ENCODE assay signal across 14 cellular contexts in genomic region chr15:50244959-50245624, GRCh38. TPM values are rescaled to one million over a fixed set of nuclear protein-coding genes. Genes with fewer than 3 reads are reported as not detected.
DNase-seq lines count a peak whose midpoint lies in the region; ATAC-seq and TF ChIP-seq lines count a peak whose summit lies in the region.
"Had no signal": no experiment of that assay in that cellular context is flagged by ENCODE, and none has a peak within 500 bp of the region (broad histone marks: within the 10 kb centered on the region; RNA-seq: fewer than 3 reads in every experiment).

No MANE protein-coding gene starts in this region.

- 83 to 95% methylated on average over 2 of the region's 2 CpGs for WGBS in endodermal cell (ENCODE audit: insufficient coverage in 1 of 2, insufficient read length in 1 of 2), 2 experiments

- no peak overlapping the region for H3K4me3 ChIP-seq in endodermal cell (ENCODE audit: low read length)
- H3K4me3 ChIP-seq in naive thymus-derived CD4-positive, alpha-beta T cell (ENCODE audit: low read length): no peak overlapping the region
- H3K4me3 ChIP-seq: BLaER1 treated with 17β-estradiol and CSF1 and Interleukin-3, amounts not matched to agents 10 nM and 100 nM had no signal

- H3K4me1 ChIP-seq in endodermal cell (ENCODE audit: control insufficient read depth, insufficient read depth, low read length): no peaks in the 10 kb centered on the region
- peaks cover 8 to 12% of the 10 kb centered on the region in 2 donors for H3K4me1 ChIP-seq in naive thymus-derived CD4-positive, alpha-beta T cell (ENCODE audit: control insufficient read depth in 2 of 2, insufficient read depth in 2 of 2, low read length in 2 of 2)

- TF ChIP-seq CTCF in endodermal cell (conservative IDR thresholded peaks at IDR 0.05): no peak

- CTCF ChIA-PET in naive thymus-derived CD4-positive, alpha-beta T cell (lab: Charles Lee): no interaction called here

- H3K36me3 Mint-ChIP-seq in activated T-cell treated with anti-CD3 and anti-CD28 coated beads, Interleukin-2, amount 50 U/mL, for 72 hours (ENCODE audit: insufficient read depth in 2 of 2): peaks cover 1 to 3% of the 10 kb centered on the region in 2 donors
- H3K36me3 Mint-ChIP-seq in activated T-helper 1 cell treated with anti-CD3 and anti-CD28 coated beads, Interleukin-12 subunit alpha, Interleukin-12 subunit beta, Interleukin-2, Interleukin-4 antibody, amounts not matched to agents 30 ng/mL and 10 ng/mL and 1 ng/mL, durations not matched to agents 14 hours and 24 hours and 36 hours (ENCODE audit: low read depth): peaks cover 22% of the 10 kb centered on the region
- no peaks in the 10 kb centered on the region for H3K36me3 Mint-ChIP-seq in endodermal cell (ENCODE audit: low read depth)
- peaks cover 3% of the 10 kb centered on the region for H3K36me3 Mint-ChIP-seq in T-helper 2 cell treated with Interferon-gamma antibody and Interleukin-4, amounts not matched to agents 5 μg/mL and 100 μg/mL, for 36 hours (ENCODE audit: low read depth)
- H3K36me3 Mint-ChIP-seq in naive thymus-derived CD4-positive, alpha-beta T cell: peaks cover 0 to 3% (median 0%) of the 10 kb centered on the region in 5 donors

- H3K9me3 ChIP-seq in endodermal cell (ENCODE audit: control insufficient read depth, low read length): no peaks in the 10 kb centered on the region
- H3K9me3 ChIP-seq in naive thymus-derived CD4-positive, alpha-beta T cell (ENCODE audit: control insufficient read depth in 2 of 3, low read length in 3 of 3): no peaks in the 10 kb centered on the region
- H3K9me3 ChIP-seq: BLaER1 treated with 17β-estradiol and CSF1 and Interleukin-3, amounts not matched to agents 10 nM and 100 nM had no signal

- no peaks in the 10 kb centered on the region for H3K9me3 Mint-ChIP-seq in activated T-cell treated with anti-CD3 and anti-CD28 coated beads, Interleukin-2, amount 50 U/mL, for 72 hours
- no peaks in the 10 kb centered on the region for H3K9me3 Mint-ChIP-seq in activated T-helper 1 cell treated with anti-CD3 and anti-CD28 coated beads, Interleukin-12 subunit alpha, Interleukin-12 subunit beta, Interleukin-2, Interleukin-4 antibody, amounts not matched to agents 30 ng/mL and 10 ng/mL and 1 ng/mL, durations not matched to agents 14 hours and 24 hours and 36 hours
- H3K9me3 Mint-ChIP-seq in endodermal cell: no peaks in the 10 kb centered on the region
- H3K9me3 Mint-ChIP-seq in T-helper 2 cell treated with Interferon-gamma antibody and Interleukin-4, amounts not matched to agents 5 μg/mL and 100 μg/mL, for 36 hours: no peaks in the 10 kb centered on the region
- H3K9me3 Mint-ChIP-seq in naive thymus-derived CD4-positive, alpha-beta T cell: no peaks in the 10 kb centered on the region
- H3K9me3 Mint-ChIP-seq: CD4-positive, alpha-beta T cell had no signal

- H3K27me3 ChIP-seq in endodermal cell (ENCODE audit: control insufficient read depth, insufficient read depth, low read length, poor library complexity, severe bottlenecking): peaks cover 7% of the 10 kb centered on the region
- no peaks in the 10 kb centered on the region for H3K27me3 ChIP-seq in naive thymus-derived CD4-positive, alpha-beta T cell (ENCODE audit: control insufficient read depth in 2 of 2, insufficient read depth in 2 of 2, low read length in 2 of 2)
- H3K27me3 ChIP-seq: BLaER1 treated with 17β-estradiol and CSF1 and Interleukin-3, amounts not matched to agents 10 nM and 100 nM had no signal

- POLR2A ChIA-PET in naive thymus-derived CD4-positive, alpha-beta T cell (lab: Charles Lee): no interaction called here

- peaks cover 60% of the 10 kb centered on the region for H3K4me1 Mint-ChIP-seq in activated T-cell treated with anti-CD3 and anti-CD28 coated beads, Interleukin-2, amount 50 U/mL, for 72 hours (ENCODE audit: low read depth)
- H3K4me1 Mint-ChIP-seq in activated T-helper 1 cell treated with anti-CD3 and anti-CD28 coated beads, Interleukin-12 subunit alpha, Interleukin-12 subunit beta, Interleukin-2, Interleukin-4 antibody, amounts not matched to agents 30 ng/mL and 10 ng/mL and 1 ng/mL, durations not matched to agents 14 hours and 24 hours and 36 hours (ENCODE audit: low read depth): peaks cover 68% of the 10 kb centered on the region
- H3K4me1 Mint-ChIP-seq in endodermal cell: peaks cover 5% of the 10 kb centered on the region
- H3K4me1 Mint-ChIP-seq in T-helper 2 cell treated with Interferon-gamma antibody and Interleukin-4, amounts not matched to agents 5 μg/mL and 100 μg/mL, for 36 hours (ENCODE audit: low read depth): peaks cover 49% of the 10 kb centered on the region
- peaks cover 7 to 58% (median 22%) of the 10 kb centered on the region in 7 donors for H3K4me1 Mint-ChIP-seq in naive thymus-derived CD4-positive, alpha-beta T cell

- H3K27ac Mint-ChIP-seq in activated T-cell treated with anti-CD3 and anti-CD28 coated beads, Interleukin-2, amount 50 U/mL, for 72 hours: peak overlapping the region; percentile 82
- H3K27ac Mint-ChIP-seq in activated T-helper 1 cell treated with anti-CD3 and anti-CD28 coated beads, Interleukin-12 subunit alpha, Interleukin-12 subunit beta, Interleukin-2, Interleukin-4 antibody, amounts not matched to agents 30 ng/mL and 10 ng/mL and 1 ng/mL, durations not matched to agents 14 hours and 24 hours and 36 hours: peak overlapping the region; percentile 77
- H3K27ac Mint-ChIP-seq in endodermal cell: no peak overlapping the region
- H3K27ac Mint-ChIP-seq in T-helper 2 cell treated with Interferon-gamma antibody and Interleukin-4, amounts not matched to agents 5 μg/mL and 100 μg/mL, for 36 hours: no peak overlapping the region
- H3K27ac Mint-ChIP-seq in naive thymus-derived CD4-positive, alpha-beta T cell: peak overlapping the region in 1 of 9 donors; percentile 16
- H3K27ac Mint-ChIP-seq: CD4-positive, alpha-beta T cell had no signal

- DNase-seq in activated T-cell treated with anti-CD3 and anti-CD28 coated beads, Interleukin-2, amount 50 U/mL, for 72 hours: no peak
- no peak for DNase-seq in activated T-cell treated with anti-CD3 and anti-CD28 coated beads, Interleukin-2, amount 50 U/mL, for 48 hours
- no peak for DNase-seq in activated T-helper 1 cell treated with anti-CD3 and anti-CD28 coated beads, Interleukin-12 subunit alpha, Interleukin-12 subunit beta, Interleukin-2, Interleukin-4 antibody, amounts not matched to agents 30 ng/mL and 10 ng/mL and 1 ng/mL, durations not matched to agents 14 hours and 24 hours and 36 hours (ENCODE audit: low spot score)
- DNase-seq in endodermal cell: peak; percentile 20
- no peak for DNase-seq in T-helper 2 cell treated with Interferon-gamma antibody and Interleukin-4, amounts not matched to agents 5 μg/mL and 100 μg/mL, for 36 hours (ENCODE audit: low spot score)
- no peak for DNase-seq in naive thymus-derived CD4-positive, alpha-beta T cell
- DNase-seq: ACHN; Calu3; CD4-positive, alpha-beta T cell; DMS 273 treated with DMSO at 0.1 percent for 48 hours had no signal

- no peak overlapping the region for H3K27ac ChIP-seq in endodermal cell (ENCODE audit: low read depth, low read length)
- H3K27ac ChIP-seq in naive thymus-derived CD4-positive, alpha-beta T cell (ENCODE audit: low read depth, low read length): no peak overlapping the region
- H3K27ac ChIP-seq: BLaER1 treated with 17β-estradiol and CSF1 and Interleukin-3, amounts not matched to agents 10 nM and 100 nM had no signal

- H3K27me3 Mint-ChIP-seq in activated T-cell treated with anti-CD3 and anti-CD28 coated beads, Interleukin-2, amount 50 U/mL, for 72 hours (ENCODE audit: low read depth): no peaks in the 10 kb centered on the region
- H3K27me3 Mint-ChIP-seq in activated T-helper 1 cell treated with anti-CD3 and anti-CD28 coated beads, Interleukin-12 subunit alpha, Interleukin-12 subunit beta, Interleukin-2, Interleukin-4 antibody, amounts not matched to agents 30 ng/mL and 10 ng/mL and 1 ng/mL, durations not matched to agents 14 hours and 24 hours and 36 hours (ENCODE audit: insufficient read depth): no peaks in the 10 kb centered on the region
- H3K27me3 Mint-ChIP-seq in endodermal cell (ENCODE audit: insufficient read depth): no peaks in the 10 kb centered on the region
- no peaks in the 10 kb centered on the region for H3K27me3 Mint-ChIP-seq in T-helper 2 cell treated with Interferon-gamma antibody and Interleukin-4, amounts not matched to agents 5 μg/mL and 100 μg/mL, for 36 hours (ENCODE audit: low read depth)
- no peaks in the 10 kb centered on the region for H3K27me3 Mint-ChIP-seq in naive thymus-derived CD4-positive, alpha-beta T cell
- H3K27me3 Mint-ChIP-seq: CD4-positive, alpha-beta T cell had no signal

- no peaks in the 10 kb centered on the region for H3K36me3 ChIP-seq in endodermal cell (ENCODE audit: control insufficient read depth, insufficient read depth, low read length)
- no peaks in the 10 kb centered on the region for H3K36me3 ChIP-seq in naive thymus-derived CD4-positive, alpha-beta T cell (ENCODE audit: control insufficient read depth in 2 of 3, insufficient read depth in 3 of 3, low read length in 3 of 3)
- H3K36me3 ChIP-seq: BLaER1 treated with 17β-estradiol and CSF1 and Interleukin-3, amounts not matched to agents 10 nM and 100 nM had no signal

- H3K4me3 Mint-ChIP-seq in activated T-cell treated with anti-CD3 and anti-CD28 coated beads, Interleukin-2, amount 50 U/mL, for 72 hours: no peak overlapping the region
- H3K4me3 Mint-ChIP-seq in activated T-helper 1 cell treated with anti-CD3 and anti-CD28 coated beads, Interleukin-12 subunit alpha, Interleukin-12 subunit beta, Interleukin-2, Interleukin-4 antibody, amounts not matched to agents 30 ng/mL and 10 ng/mL and 1 ng/mL, durations not matched to agents 14 hours and 24 hours and 36 hours: no peak overlapping the region
- H3K4me3 Mint-ChIP-seq in endodermal cell: no peak overlapping the region
- H3K4me3 Mint-ChIP-seq in T-helper 2 cell treated with Interferon-gamma antibody and Interleukin-4, amounts not matched to agents 5 μg/mL and 100 μg/mL, for 36 hours: no peak overlapping the region
- H3K4me3 Mint-ChIP-seq in naive thymus-derived CD4-positive, alpha-beta T cell: no peak overlapping the region
- H3K4me3 Mint-ChIP-seq: CD4-positive, alpha-beta T cell had no signal

- ATAC-seq in activated T-cell treated with anti-CD3 and anti-CD28 coated beads, Interleukin-2, amount 50 U/mL, for 72 hours (replicated peaks in 1 of 2): no peak
- no peak for ATAC-seq in naive thymus-derived CD4-positive, alpha-beta T cell
- ATAC-seq in GM18517 (IDR thresholded peaks at IDR 0.05; ENCODE audit: unreplicated experiment): no peak
- ATAC-seq: HCT116 had no signal

- intact Hi-C loops in activated T-helper 1 cell treated with anti-CD3 and anti-CD28 coated beads, Interleukin-12 subunit alpha, Interleukin-12 subunit beta, Interleukin-2, Interleukin-4 antibody, amounts not matched to agents 30 ng/mL and 10 ng/mL and 1 ng/mL, durations not matched to agents 14 hours and 24 hours and 36 hours (cut with micrococcal nuclease): loop anchor here (5.0 kb wide), 5 partner anchors 32 to 662 kb away; partner anchors contain the start of gene AP4E1
- intact Hi-C loops in naive thymus-derived CD4-positive, alpha-beta T cell (cut with micrococcal nuclease): loop anchor here (5.0 kb wide), 4 partner anchors 63 to 177 kb away; partner anchors contain the start of genes SLC27A2 (in 1 of the 2) and USP8 (in 1 of the 2)

- H3K9ac ChIP-seq in endodermal cell (ENCODE audit: extremely low read depth, low read length, poor library complexity, severe bottlenecking): no peak overlapping the region
- H3K9ac ChIP-seq: BLaER1 treated with 17β-estradiol and CSF1 and Interleukin-3, amounts not matched to agents 10 nM and 100 nM had no signal

RNA-seq across cellular contexts. Expression of gene HDC, which starts 20.4 kb away (rescaled TPM):
- 1 to 10 TPM; 1.1 to 1.7 TPM for total RNA-seq in activated T-cell treated with anti-CD3 and anti-CD28 coated beads, Interleukin-2, amount 50 U/mL, for 72 hours
- total RNA-seq in activated T-helper 1 cell treated with anti-CD3 and anti-CD28 coated beads, Interleukin-12 subunit alpha, Interleukin-12 subunit beta, Interleukin-2, Interleukin-4 antibody, amounts not matched to agents 30 ng/mL and 10 ng/mL and 1 ng/mL, durations not matched to agents 14 hours and 24 hours and 36 hours: 2.1 and 2.4 TPM in 2 replicates
- under 1 TPM in 1 of 2 donors, not detected in 1; 0.31 TPM for total RNA-seq in endodermal cell
- 3.8 TPM for polyA plus RNA-seq in endodermal cell (2013, experiment 1 of 2)
- polyA plus RNA-seq in endodermal cell (2013, experiment 2 of 2): 2.5 TPM
- 10 to 100 TPM in 2 of 5 experiments, under 1 TPM in 1, not detected in 2; 0.19 to 81.2 (median 35.1) TPM for total RNA-seq in naive thymus-derived CD4-positive, alpha-beta T cell
- not detected for polyA plus RNA-seq in naive thymus-derived CD4-positive, alpha-beta T cell
- total RNA-seq: Calu3, Daoy had no signal

Comparison
In these comparisons a context has a peak if more than half of its experiments do, and no peak if none do; other contexts are left out.
1. H3K27ac Mint-ChIP-seq: peak in activated T-cell treated with anti-CD3 and anti-CD28 coated beads, Interleukin-2, amount 50 U/mL, for 72 hours (single experiment) and activated T-helper 1 cell treated with anti-CD3 and anti-CD28 coated beads, Interleukin-12 subunit alpha, Interleukin-12 subunit beta, Interleukin-2, Interleukin-4 antibody, amounts not matched to agents 30 ng/mL and 10 ng/mL and 1 ng/mL, durations not matched to agents 14 hours and 24 hours and 36 hours (single experiment); none in endodermal cell (single experiment) and T-helper 2 cell treated with Interferon-gamma antibody and Interleukin-4, amounts not matched to agents 5 μg/mL and 100 μg/mL, for 36 hours (single experiment).